Comparison of ENCODE assay signal across 8 cellular contexts in the genomic region with DNA sequence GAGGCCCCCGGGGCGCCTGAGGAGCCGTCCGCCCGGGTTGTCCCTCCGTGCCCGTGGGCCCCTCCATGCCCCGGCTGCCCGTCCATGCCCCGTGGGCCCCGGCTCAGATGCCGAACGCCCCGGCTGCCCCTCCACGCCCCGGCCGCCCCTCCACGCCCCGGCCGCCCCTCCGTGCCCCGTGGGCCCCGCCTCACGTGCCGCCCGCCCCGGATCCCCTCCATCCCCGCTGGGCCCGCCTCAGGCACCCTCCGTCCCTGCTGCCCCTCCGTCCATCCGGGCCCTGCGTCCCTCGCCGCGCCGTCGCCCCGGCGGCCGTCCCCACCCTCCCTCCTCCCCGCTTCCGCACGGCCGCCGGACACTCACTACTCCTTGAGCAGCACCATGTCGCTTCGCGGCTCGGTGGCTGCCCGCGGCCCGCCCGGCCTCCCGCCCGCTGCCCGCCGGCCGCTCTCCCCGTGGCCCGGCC. TPM values are rescaled to one million over a fixed set of nuclear protein-coding genes. Genes with fewer than 3 reads are reported as not detected.
A peak's percentile ranks its signal among the peaks of the same experiment; 100 is the strongest.
DNase-seq lines count a peak whose midpoint lies in the region; ATAC-seq and TF ChIP-seq lines count a peak whose summit lies in the region.

No MANE protein-coding gene starts in this region.

- H3K4me1 ChIP-seq in trophoblast cell (ENCODE audit: control insufficient read depth in 1 of 2, insufficient read depth in 2 of 2, low read length in 2 of 2) = peaks cover 23 to 35% of the 10 kb centered on the region in 2 experiments

- H3K9ac ChIP-seq in trophoblast cell (ENCODE audit: low read length) = peak overlapping the region; percentile 93

- TF ChIP-seq CTCF in fibroblast of the aortic adventitia (IDR thresholded peaks at IDR 0.05; ENCODE audit: insufficient read depth, low read length) = no peak

- peak overlapping the region; percentile 77 for H2BK5ac ChIP-seq in trophoblast cell (ENCODE audit: low read depth, low read length, poor library complexity)

- peak overlapping the region; percentile 51 for H4K12ac ChIP-seq in trophoblast cell (ENCODE audit: low read depth, low read length)

- ATAC-seq in HG03039 (IDR thresholded peaks at IDR 0.05; ENCODE audit: unreplicated experiment) (peak; percentile 19), T-helper 17 cell (peak; percentile 34)

- peak; percentile 4 to 8 for DNase-seq in stimulated activated CD4-positive, alpha-beta T cell treated with anti-CD3 and anti-CD28 coated beads, Interleukin-15, amount 100 ng/mL, for 1 hour (ENCODE audit: low read depth in 1 of 2, low spot score in 1 of 2)
- DNase-seq in stimulated activated CD4-positive, alpha-beta T cell treated with anti-CD3 and anti-CD28 coated beads, Interleukin-2, amount 100 ng/mL, for 48 hours = no peak
- peak in 2 of 3 donors; percentile 13 to 29 for DNase-seq in T-helper 17 cell
- DNase-seq in fibroblast of the aortic adventitia (ENCODE audit: low read depth) = no peak
- DNase-seq in trophoblast cell = peak in 1 of 2 donors; percentile 42
- DNase-seq in NCI-H128 (lab: John Stamatoyannopoulos, UW; ENCODE audit: unreplicated experiment) = no peak
- no peak for DNase-seq in Kasumi-1 (lab: John Stamatoyannopoulos, UW)

- H3K79me1 ChIP-seq in trophoblast cell (ENCODE audit: low read length) = peaks cover 9% of the 10 kb centered on the region

- WGBS in trophoblast cell (ENCODE audit: extremely low coverage, insufficient coverage, insufficient read length) = no CpG with 5 or more reads among the region's 61 CpGs

- H3K36me3 Mint-ChIP-seq in T-helper 17 cell (ENCODE audit: low read depth) = no peaks in the 10 kb centered on the region

- H3K27ac ChIP-seq in trophoblast cell (ENCODE audit: low read depth, low read length) = peak overlapping the region; percentile 77

- peak overlapping the region; percentile 88 for H2AK5ac ChIP-seq in trophoblast cell (ENCODE audit: low read length)

- H3K14ac ChIP-seq in trophoblast cell (ENCODE audit: low read length) = peak overlapping the region; percentile 88

- H3K4ac ChIP-seq in trophoblast cell (ENCODE audit: low read depth, low read length) = peak overlapping the region; percentile 58

- peak overlapping the region; percentile 87 for H3K4me3 Mint-ChIP-seq in T-helper 17 cell

- H2AFZ ChIP-seq in trophoblast cell (ENCODE audit: insufficient read depth, low read length, poor library complexity) = peak overlapping the region; percentile 88

- H4K91ac ChIP-seq in trophoblast cell (ENCODE audit: low read depth, low read length) = peak overlapping the region; percentile 84

- H3K79me2 ChIP-seq in trophoblast cell (ENCODE audit: control insufficient read depth, insufficient read depth, low read length, poor library complexity) = peaks cover 24% of the 10 kb centered on the region

- peaks cover 32% of the 10 kb centered on the region for H3K4me1 Mint-ChIP-seq in T-helper 17 cell

- H3K23ac ChIP-seq in trophoblast cell (ENCODE audit: low read length) = no peak overlapping the region

- H2BK120ac ChIP-seq in trophoblast cell (ENCODE audit: insufficient read depth, low read length, poor library complexity) = peak overlapping the region; percentile 56

- peak overlapping the region; percentile 88 for H4K8ac ChIP-seq in trophoblast cell (ENCODE audit: low read depth, low read length)

- H3K4me3 ChIP-seq in fibroblast of the aortic adventitia (ENCODE audit: low read depth, low read length) (peak overlapping the region; percentile 87), trophoblast cell (ENCODE audit: low read depth, low read length) (peak overlapping the region; percentile 97)

- no peaks in the 10 kb centered on the region for H3K27me3 Mint-ChIP-seq in T-helper 17 cell

- no peak overlapping the region for H2BK12ac ChIP-seq in trophoblast cell (ENCODE audit: low read length)

- H3K27me3 ChIP-seq in trophoblast cell (ENCODE audit: insufficient read depth, low read length) = no peaks in the 10 kb centered on the region

- H3K4me2 ChIP-seq in trophoblast cell (ENCODE audit: low read length) = peak overlapping the region; percentile 93

- peaks cover 0 to 1% of the 10 kb centered on the region in 2 experiments for H3K36me3 ChIP-seq in trophoblast cell (ENCODE audit: control insufficient read depth in 1 of 2, insufficient read depth in 2 of 2, low read length in 2 of 2)

- H3K27ac Mint-ChIP-seq in T-helper 17 cell = no peak overlapping the region

- H3K9me3 ChIP-seq in T-helper 17 cell (ENCODE audit: control insufficient read depth, low read length, poor library complexity, severe bottlenecking) = no peaks in the 10 kb centered on the region
- no peaks in the 10 kb centered on the region for H3K9me3 ChIP-seq in trophoblast cell (ENCODE audit: insufficient read depth, low read depth, low read length)

- H3K18ac ChIP-seq in trophoblast cell (ENCODE audit: low read length) = peak overlapping the region; percentile 97

RNA-seq across cellular contexts. Expression of a gene that starts 0.4 kb away (rescaled TPM):
- total RNA-seq in T-helper 17 cell = 10 to 100 TPM; 41.6 to 48.0 TPM
- 28.4 and 33.3 TPM in 2 replicates for total RNA-seq in fibroblast of the aortic adventitia (ENCODE audit: low replicate concordance)
- 132 and 135 TPM in 2 replicates for polyA plus RNA-seq in trophoblast cell (2013)

RNA-seq across cellular contexts. Expression of a gene that starts 45.8 kb away (rescaled TPM):
- total RNA-seq in T-helper 17 cell = 100 to 1,000 TPM; 172 to 189 TPM
- 13.2 and 27.3 TPM in 2 replicates for total RNA-seq in fibroblast of the aortic adventitia (ENCODE audit: low replicate concordance)
- polyA plus RNA-seq in trophoblast cell (2013) = 22.0 and 24.5 TPM in 2 replicates

Comparison
In these comparisons a context has a peak if more than half of its experiments do, and no peak if none do; other contexts are left out.
1. DNase-seq: peak in stimulated activated CD4-positive, alpha-beta T cell treated with anti-CD3 and anti-CD28 coated beads, Interleukin-15, amount 100 ng/mL, for 1 hour (2 of 2) and T-helper 17 cell (2 of 3); none in stimulated activated CD4-positive, alpha-beta T cell treated with anti-CD3 and anti-CD28 coated beads, Interleukin-2, amount 100 ng/mL, for 48 hours (0 of 2), fibroblast of the aortic adventitia (single experiment), NCI-H128 (single experiment) and Kasumi-1 (0 of 2).